In genomic region chr10:6755891-6756460, GRCh38 we compare ENCODE assay signal across 12 cellular contexts.
DNase-seq lines count a peak whose midpoint lies in the region; ATAC-seq and TF ChIP-seq lines count a peak whose summit lies in the region.
"Had no signal": no experiment of that assay in that cellular context is flagged by ENCODE, and none has a peak within 500 bp of the region (broad histone marks: within the 10 kb centered on the region; RNA-seq: fewer than 3 reads in every experiment).

No MANE protein-coding gene starts in this region.

- intact Hi-C loops in OCI-LY7 (cut with micrococcal nuclease; ENCODE audit: unreplicated experiment), result no loop called here

- WGBS in SK-N-SH (ENCODE audit: low lambda C conversion rate), result 53% methylated on average over 7 of the region's 7 CpGs

- ATAC-seq in SK-N-SH treated with all-trans-retinoic acid at 6 μM for 48 hours (peak; percentile 31; the same call in 1 of the 3 replicates), HG03565 (IDR thresholded peaks at IDR 0.05; ENCODE audit: unreplicated experiment) (peak; percentile 59), HG02973 (IDR thresholded peaks at IDR 0.05; ENCODE audit: unreplicated experiment) (no peak)

- BruUV-seq in OCI-LY7 (replicated peaks; lab: Mats Ljungman, UMichigan), result no TSS peak

- no peaks in the 10 kb centered on the region for H3K79me2 ChIP-seq in SK-N-SH (ENCODE audit: insufficient read depth)
- no peaks in the 10 kb centered on the region for H3K79me2 ChIP-seq in fibroblast of lung (ENCODE audit: control insufficient read depth, insufficient read depth, low read length)
- H3K79me2 ChIP-seq in OCI-LY7 (ENCODE audit: insufficient read depth, low read depth, low read length), result no peaks in the 10 kb centered on the region

- H3F3A ChIP-seq in SK-N-SH (replicated peaks; ENCODE audit: insufficient read depth), result no peaks in the 10 kb centered on the region

- no peaks in the 10 kb centered on the region for H3K9me3 ChIP-seq in SK-N-SH
- no peaks in the 10 kb centered on the region for H3K9me3 ChIP-seq in fibroblast of lung (ENCODE audit: control insufficient read depth, insufficient read depth, low read depth, low read length)
- H3K9me3 ChIP-seq in OCI-LY7 (ENCODE audit: low read length), result no peaks in the 10 kb centered on the region
- H3K9me3 ChIP-seq: thyroid gland had no signal

- TF ChIP-seq RAD21 in SK-N-SH (IDR thresholded peaks at IDR 0.05; ENCODE audit: low read length), result no peak

- H4K20me1 ChIP-seq in SK-N-SH (ENCODE audit: insufficient read depth) (no peaks in the 10 kb centered on the region), fibroblast of lung (ENCODE audit: control insufficient read depth, extremely low read depth, insufficient read depth, low read length) (no peaks in the 10 kb centered on the region), OCI-LY7 (ENCODE audit: insufficient read depth, low read length) (no peaks in the 10 kb centered on the region)

- no peaks in the 10 kb centered on the region; a peak in 1 of 4 replicates for H3K4me1 ChIP-seq in SK-N-SH (ENCODE audit: control insufficient read depth in 1 of 2, insufficient read depth in 2 of 2, low read depth in 1 of 2, low read length in 1 of 2)
- peaks cover 2% of the 10 kb centered on the region for H3K4me1 ChIP-seq in fibroblast of lung (ENCODE audit: control insufficient read depth, extremely low read depth, insufficient read depth, low read length)
- no peaks in the 10 kb centered on the region for H3K4me1 ChIP-seq in OCI-LY7 (ENCODE audit: insufficient read depth, low read length, poor library complexity, severe bottlenecking)
- H3K4me1 ChIP-seq: thyroid gland had no signal

- no peak overlapping the region for H3K4me3 ChIP-seq in SK-N-SH (ENCODE audit: low read depth in 2 of 2, low read length in 1 of 2)
- no peak overlapping the region for H3K4me3 ChIP-seq in fibroblast of lung (replicated peaks in 1 of 4; ENCODE audit: control extremely low read depth in 1 of 4, insufficient read depth in 1 of 4, low read depth in 3 of 4, low read length in 4 of 4)
- H3K4me3 ChIP-seq in OCI-LY7 (ENCODE audit: low read depth, low read length, poor library complexity, severe bottlenecking), result no peak overlapping the region
- H3K4me3 ChIP-seq: thyroid gland had no signal

- no peak overlapping the region for H3K27ac ChIP-seq in SK-N-SH (ENCODE audit: low read depth in 2 of 2, low read length in 1 of 2)
- no peak overlapping the region for H3K27ac ChIP-seq in fibroblast of lung (ENCODE audit: insufficient read depth, low read length)
- H3K27ac ChIP-seq in OCI-LY7 (ENCODE audit: low read depth, low read length, poor library complexity, severe bottlenecking), result no peak overlapping the region
- H3K27ac ChIP-seq: thyroid gland had no signal

- no peaks in the 10 kb centered on the region for H3K27me3 ChIP-seq in SK-N-SH (ENCODE audit: insufficient read depth)
- peaks cover 2% of the 10 kb centered on the region for H3K27me3 ChIP-seq in fibroblast of lung (ENCODE audit: control insufficient read depth, insufficient read depth, low read length)
- H3K27me3 ChIP-seq: thyroid gland had no signal

- TF ChIP-seq CTCF in SK-N-SH (IDR thresholded peaks at IDR 0.05), result no peak
- TF ChIP-seq CTCF in fibroblast of lung (conservative IDR thresholded peaks at IDR 0.05 in 1 of 2, IDR thresholded peaks at IDR 0.05 in 1 of 2; ENCODE audit: low read depth in 1 of 2, low read length in 2 of 2), result no peak
- no peak for TF ChIP-seq CTCF in OCI-LY7 (conservative IDR thresholded peaks at IDR 0.05; ENCODE audit: low read length)
- TF ChIP-seq CTCF in GM10266 (IDR thresholded peaks at IDR 0.05; ENCODE audit: control insufficient read depth, insufficient read depth, low read depth, missing control alignments), result no peak

- H3K4me2 ChIP-seq in SK-N-SH (no peak overlapping the region), fibroblast of lung (ENCODE audit: extremely low read depth, insufficient read depth, low read length) (no peak overlapping the region), OCI-LY7 (ENCODE audit: low read length) (no peak overlapping the region)

- H3K9ac ChIP-seq in SK-N-SH (no peak overlapping the region), fibroblast of lung (ENCODE audit: insufficient read depth, low read length) (no peak overlapping the region)

- H3K9me2 ChIP-seq in SK-N-SH (no peaks in the 10 kb centered on the region), OCI-LY7 (ENCODE audit: insufficient read depth, low read length) (no peaks in the 10 kb centered on the region)

- H2AFZ ChIP-seq in SK-N-SH (ENCODE audit: low read depth) (no peak overlapping the region), fibroblast of lung (ENCODE audit: low read length) (no peak overlapping the region), OCI-LY7 (ENCODE audit: low read length) (no peak overlapping the region)

- no peak for TF ChIP-seq EP300 in SK-N-SH (IDR thresholded peaks at IDR 0.05; ENCODE audit: borderline replicate concordance in 1 of 2, low read depth in 1 of 2, low read length in 1 of 2)

- POLR2A ChIA-PET in SK-N-SH (lab: Yijun Ruan, JAX) (no interaction called here), OCI-LY7 (lab: Charles Lee) (no interaction called here)

- DNase-seq in SK-N-SH (no peak), fibroblast of lung (ENCODE audit: low read depth in 2 of 2) (peak; percentile 67 to 94), superior temporal gyrus (ENCODE audit: extremely low spot score) (peak; percentile 82), OCI-LY7 (ENCODE audit: low spot score) (no peak), GM10266 (ENCODE audit: extremely low spot score) (no peak)
- DNase-seq: ACHN; activated T-cell treated with anti-CD3 and anti-CD28 coated beads, Interleukin-2, amount 50 U/mL, for 24 hours; NCI-H1436 treated with DMSO at 0.1 percent for 48 hours; thyroid gland had no signal

- CTCF ChIA-PET in SK-N-SH (lab: Yijun Ruan, JAX) (no interaction called here), OCI-LY7 (lab: Charles Lee; ENCODE audit: unreplicated experiment) (no interaction called here)

- H3K36me3 ChIP-seq in SK-N-SH (replicated peaks in 1 of 2; ENCODE audit: control insufficient read depth in 1 of 2, insufficient read depth in 2 of 2, low read length in 1 of 2) (no peaks in the 10 kb centered on the region), fibroblast of lung (ENCODE audit: control insufficient read depth, insufficient read depth, low read length) (no peaks in the 10 kb centered on the region), OCI-LY7 (ENCODE audit: insufficient read depth, low read length) (no peaks in the 10 kb centered on the region)
- H3K36me3 ChIP-seq: thyroid gland had no signal

TF ChIP-seq in SK-N-SH treated with all-trans-retinoic acid at 6 μM for 48 hours, 23 proteins besides CTCF, POLR2A, EP300 and RAD21 (continues in another document):
- TF ChIP-seq SNAI2 (CRISPR knock-in tag; IDR thresholded peaks at IDR 0.05), result no peak
- TF ChIP-seq PPARA (CRISPR knock-in tag; IDR thresholded peaks at IDR 0.05; ENCODE audit: borderline replicate concordance), result no peak
- no peak for TF ChIP-seq ESRRG (CRISPR knock-in tag; IDR thresholded peaks at IDR 0.05)
- TF ChIP-seq CREB5 (CRISPR knock-in tag; IDR thresholded peaks at IDR 0.05; ENCODE audit: low read depth), result no peak

TF ChIP-seq in SK-N-SH, 30 proteins besides CTCF, POLR2A, EP300 and RAD21 (continues in another document):
- TF ChIP-seq SIN3A (IDR thresholded peaks at IDR 0.05; ENCODE audit: borderline replicate concordance, low read depth, low read length), result no peak
- no peak for TF ChIP-seq MAX (IDR thresholded peaks at IDR 0.05; ENCODE audit: low read depth)
- no peak for TF ChIP-seq FOXM1 (IDR thresholded peaks at IDR 0.05; ENCODE audit: low read depth)
- no peak for TF ChIP-seq REST (IDR thresholded peaks at IDR 0.05; ENCODE audit: low read depth, low read length)
- no peak for TF ChIP-seq PBX3 (IDR thresholded peaks at IDR 0.05)
- no peak for TF ChIP-seq POLR2AphosphoS5 (IDR thresholded peaks at IDR 0.05; ENCODE audit: low read depth, low read length)
- no peak for TF ChIP-seq RXRA (IDR thresholded peaks at IDR 0.05; ENCODE audit: borderline replicate concordance, low read depth)

Comparison
In these comparisons a context has a peak if more than half of its experiments do, and no peak if none do; other contexts are left out.
1. DNase-seq: peak in fibroblast of lung (2 of 2) and superior temporal gyrus (single experiment); none in SK-N-SH (single experiment), OCI-LY7 (single experiment) and GM10266 (single experiment).